Comparison of ENCODE assay signal across 8 cellular contexts in genomic region chr18:713135-713490, GRCh38. TPM values are rescaled to one million over a fixed set of nuclear protein-coding genes. Genes with fewer than 3 reads are reported as not detected.
A peak's percentile ranks its signal among the peaks of the same experiment; 100 is the strongest.
DNase-seq lines count a peak whose midpoint lies in the region; ATAC-seq and TF ChIP-seq lines count a peak whose summit lies in the region.

No MANE protein-coding gene starts in this region.

- no peak overlapping the region for H3K4me2 ChIP-seq in GM23248 (ENCODE audit: unreplicated experiment)

- H3K9me3 ChIP-seq in GM23248 (ENCODE audit: low read depth), result no peaks in the 10 kb centered on the region

- H3K4me3 ChIP-seq in GM23248 (no peak overlapping the region), fibroblast of the aortic adventitia (ENCODE audit: low read depth, low read length) (peak overlapping the region; percentile 61), rectal smooth muscle tissue (ENCODE audit: low read length) (peak overlapping the region; percentile 67)

- H3K36me3 ChIP-seq in GM23248 (ENCODE audit: low read depth), result no peaks in the 10 kb centered on the region
- H3K36me3 ChIP-seq in rectal smooth muscle tissue (ENCODE audit: control insufficient read depth, insufficient read depth, low read length), result no peaks in the 10 kb centered on the region

- H4K20me1 ChIP-seq in GM23248 (ENCODE audit: insufficient read depth), result no peaks in the 10 kb centered on the region

- H3K27ac Mint-ChIP-seq in activated B cell treated with CpG ODN at 0.5 μM for 24 hours, result no peak overlapping the region

- H3K9ac ChIP-seq in GM23248 (no peak overlapping the region), rectal smooth muscle tissue (ENCODE audit: low read length) (no peak overlapping the region)

- TF ChIP-seq CTCF in activated B cell treated with CpG ODN at 0.5 μM for 24 hours (IDR thresholded peaks at IDR 0.05) (no peak), fibroblast of the aortic adventitia (IDR thresholded peaks at IDR 0.05; ENCODE audit: insufficient read depth, low read length) (no peak)

- ATAC-seq in activated B cell treated with CpG ODN at 0.5 μM for 24 hours (ENCODE audit: low read depth) (no peak), GM18870 (IDR thresholded peaks at IDR 0.05; ENCODE audit: unreplicated experiment) (no peak), GM21381 (IDR thresholded peaks at IDR 0.05; ENCODE audit: unreplicated experiment) (no peak)

- 88 to 91% methylated on average over 20 to 23 of the region's 23 CpGs for WGBS in GM23248 (ENCODE audit: low coverage in 1 of 2, low lambda C conversion rate in 2 of 2, missing lambda C conversion rate in 2 of 2), 2 experiments

- H3K36me3 Mint-ChIP-seq in activated B cell treated with CpG ODN at 0.5 μM for 24 hours (ENCODE audit: low read depth), result peaks cover 3% of the 10 kb centered on the region

- H3K4me3 Mint-ChIP-seq in activated B cell treated with CpG ODN at 0.5 μM for 24 hours, result peak overlapping the region; percentile 59

- H3K9me3 Mint-ChIP-seq in activated B cell treated with CpG ODN at 0.5 μM for 24 hours, result no peaks in the 10 kb centered on the region

- DNase-seq in GM23248 (no peak), activated B cell treated with CpG ODN at 0.5 μM for 24 hours (no peak), fibroblast of the aortic adventitia (ENCODE audit: low read depth) (no peak), H4 (ENCODE audit: low spot score) (no peak)
- no peak for DNase-seq in stimulated activated CD4-positive, alpha-beta T cell treated with anti-CD3 and anti-CD28 coated beads, Interleukin-15, amount 100 ng/mL, for 24 hours

- in situ Hi-C loops in GM23248 (cut with MboI), result no loop called here

- peaks cover 4% of the 10 kb centered on the region for H3K27me3 Mint-ChIP-seq in activated B cell treated with CpG ODN at 0.5 μM for 24 hours

- peaks cover 7% of the 10 kb centered on the region for H3K4me1 Mint-ChIP-seq in activated B cell treated with CpG ODN at 0.5 μM for 24 hours

- POLR2A ChIA-PET in activated B cell treated with CpG ODN at 0.5 μM for 24 hours (lab: Charles Lee), result interaction anchor here (1.2 kb wide), 1 partner anchor 55 kb away, joined by 3 read pairs; no protein-coding TSS in a partner anchor

- H3F3A ChIP-seq in GM23248 (ENCODE audit: insufficient read depth), result peaks cover 31% of the 10 kb centered on the region

- H3K79me2 ChIP-seq in GM23248 (ENCODE audit: insufficient read depth), result peaks cover 34% of the 10 kb centered on the region

- intact Hi-C loops in activated B cell treated with CpG ODN at 0.5 μM for 24 hours (cut with micrococcal nuclease), result loop anchor here (2.0 kb wide), 2 partner anchors 100 to 444 kb away; partner anchors contain the start of genes THOC1 and YES1

- H2AFZ ChIP-seq in GM23248, result peak overlapping the region; percentile 68

- CTCF ChIA-PET in activated B cell treated with CpG ODN at 0.5 μM for 24 hours (lab: Charles Lee), result no interaction called here

- H3K27me3 ChIP-seq in GM23248 (replicated peaks; ENCODE audit: insufficient read depth) (no peaks in the 10 kb centered on the region), rectal smooth muscle tissue (ENCODE audit: control insufficient read depth, insufficient read depth, low read length) (no peaks in the 10 kb centered on the region)

- H3K9me2 ChIP-seq in GM23248 (ENCODE audit: insufficient read depth), result no peaks in the 10 kb centered on the region

- H3K27ac ChIP-seq in GM23248, result no peak overlapping the region
- no peak overlapping the region for H3K27ac ChIP-seq in rectal smooth muscle tissue (ENCODE audit: low read depth, low read length)

- H3K4me1 ChIP-seq in GM23248 (ENCODE audit: insufficient read depth), result peaks cover 20% of the 10 kb centered on the region
- peaks cover 4% of the 10 kb centered on the region for H3K4me1 ChIP-seq in rectal smooth muscle tissue (ENCODE audit: control insufficient read depth, insufficient read depth, low read length)

RNA-seq across cellular contexts. Expression of gene ENOSF1, which starts 0.7 kb away (rescaled TPM):
- 17.5 and 24.3 TPM in 2 replicates for total RNA-seq in GM23248 (2014; rRNA removed; shearing (Covaris generic))
- polyA plus RNA-seq in GM23248 (2016; fragmentation: Nextera tagmentation; extraction: Ambion mirVana), result 18.0 and 20.0 TPM in 2 replicates
- total RNA-seq in activated B cell treated with CpG ODN at 0.5 μM for 24 hours (21.3 and 23.8 TPM in 2 replicates), fibroblast of the aortic adventitia (ENCODE audit: low replicate concordance) (49.5 and 55.7 TPM in 2 replicates)
- total RNA-seq in H4 (2014; rRNA removed; shearing (Covaris generic)), result 7.6 and 9.0 TPM in 2 replicates

RNA-seq across cellular contexts. Expression of gene TYMS, which starts 55.7 kb away (rescaled TPM):
- total RNA-seq in GM23248 (2014; rRNA removed; shearing (Covaris generic)), result 16.8 and 17.7 TPM in 2 replicates
- polyA plus RNA-seq in GM23248 (2016; fragmentation: Nextera tagmentation; extraction: Ambion mirVana), result 71.5 and 72.8 TPM in 2 replicates
- 4.0 and 5.1 TPM in 2 replicates for total RNA-seq in activated B cell treated with CpG ODN at 0.5 μM for 24 hours
- total RNA-seq in fibroblast of the aortic adventitia (ENCODE audit: low replicate concordance), result 1.1 and 25.7 TPM in 2 replicates
- total RNA-seq in H4 (2014; rRNA removed; shearing (Covaris generic)), result 66.6 and 72.0 TPM in 2 replicates
